15 cellular contexts compared by ENCODE assay signal in the genomic region with DNA sequence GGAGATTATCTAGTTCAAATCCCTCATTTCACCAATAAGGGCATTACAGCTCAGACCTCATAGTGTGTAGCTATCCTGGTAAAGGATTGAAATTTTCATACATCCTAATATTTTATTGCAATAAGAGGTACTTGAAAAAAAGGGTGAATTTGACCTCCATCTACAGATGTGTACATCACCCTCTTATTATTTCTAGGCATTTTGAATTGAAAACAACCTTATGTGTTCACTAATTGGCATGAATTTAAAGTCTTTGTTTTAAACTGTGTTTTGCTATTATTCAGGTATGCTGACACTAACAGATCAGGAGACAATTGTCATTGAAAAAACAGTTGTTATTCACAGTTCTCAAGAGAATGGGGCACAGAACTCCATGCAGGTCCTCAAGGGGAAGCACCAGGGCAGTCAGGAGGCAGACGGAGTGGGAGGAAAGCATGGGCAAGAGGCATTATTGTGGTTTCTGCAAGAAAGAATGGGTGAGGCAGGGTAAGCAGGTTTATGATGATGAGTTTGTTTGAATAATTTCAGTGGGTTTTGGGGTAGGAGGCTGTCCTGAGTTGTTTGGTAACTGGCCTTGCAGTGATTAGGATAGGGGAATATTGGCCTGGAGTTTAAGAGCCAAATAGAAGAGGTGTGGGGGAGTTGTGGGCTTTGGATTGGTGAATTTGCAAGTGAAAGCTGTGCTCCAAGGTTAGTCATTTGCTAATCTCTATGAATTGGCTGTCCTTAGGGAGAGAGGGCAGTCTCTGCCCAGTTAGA.
"Had no signal": no experiment of that assay in that cellular context is flagged by ENCODE, and none has a peak within 500 bp of the region (broad histone marks: within the 10 kb centered on the region; RNA-seq: fewer than 3 reads in every experiment).

No MANE protein-coding gene starts in this region.

- ATAC-seq: activated CD4-positive, alpha-beta T cell treated with anti-CD3 and anti-CD28 coated beads for 36 hours had no signal

- DNase-seq: activated CD4-positive, alpha-beta T cell treated with anti-CD3 and anti-CD28 coated beads for 36 hours; activated CD4-positive, alpha-beta T cell treated with anti-CD3 and anti-CD28 coated beads, Interleukin-2, amount 50 U/mL, for 48 hours; amniotic stem cell; foreskin fibroblast; islet precursor cell; midbrain; occipital lobe; posterior cingulate gyrus; stimulated activated CD4-positive, alpha-beta T cell treated with anti-CD3 and anti-CD28 coated beads, Interleukin-1b, Interleukin-23, amount 100 ng/mL, for 48 hours; stimulated activated CD8-positive, alpha-beta memory T cell treated with anti-CD3 and anti-CD28 coated beads, Interleukin-4, amount 100 ng/mL, for 48 hours; stimulated activated naive CD4-positive, alpha-beta T cell treated with Interleukin-2 at 50 U/mL for 16 hours; thyroid gland had no signal

- H3K9me3 ChIP-seq: thyroid gland had no signal

- H3K27me3 ChIP-seq: hepatocyte, thyroid gland had no signal

- H3K4me1 ChIP-seq: thyroid gland had no signal

- H3K36me3 ChIP-seq: thyroid gland had no signal

- H3K4me3 ChIP-seq: hepatocyte, lung, thyroid gland had no signal

- H3K27ac ChIP-seq: epithelial cell of prostate, hepatocyte, thyroid gland had no signal

- H3K4me2 ChIP-seq: hepatocyte had no signal

- H2AFZ ChIP-seq: hepatocyte had no signal

- H3K79me2 ChIP-seq: hepatocyte had no signal
